Comparison of ENCODE assay signal across 23 cellular contexts in genomic region chr19:46241676-46242075, GRCh38. TPM values are rescaled to one million over a fixed set of nuclear protein-coding genes. Genes with fewer than 3 reads are reported as not detected.
DNase-seq lines count a peak whose midpoint lies in the region; ATAC-seq and FAIRE-seq lines count a peak whose summit lies in the region.
"Had no signal": no experiment of that assay in that cellular context is flagged by ENCODE, and none has a peak within 500 bp of the region (broad histone marks: within the 10 kb centered on the region; RNA-seq: fewer than 3 reads in every experiment).

No MANE protein-coding gene starts in this region.

- peaks cover 57% of the 10 kb centered on the region for H3K27me3 Mint-ChIP-seq in activated CD4-positive, alpha-beta T cell treated with anti-CD3 and anti-CD28 coated beads, Interleukin-2, amount 10 ng/mL, durations not matched to agents 7 days and 5 days

- no peak for ATAC-seq in GM21737 (IDR thresholded peaks at IDR 0.05; ENCODE audit: unreplicated experiment)
- ATAC-seq: GM23338, Right ventricle myocardium inferior had no signal

- CTCF ChIA-PET in activated CD4-positive, alpha-beta T cell treated with anti-CD3 and anti-CD28 coated beads, Interleukin-2, amount 10 ng/mL, durations not matched to agents 7 days and 5 days (lab: Charles Lee) = interaction anchor here (2.4 kb wide), 1 partner anchor 13 kb away, joined by 5 read pairs; no protein-coding TSS in a partner anchor

- peak overlapping the region; percentile 41 for H3K27ac ChIP-seq in mesodermal cell (ENCODE audit: low read depth, low read length, severe bottlenecking)
- no peak overlapping the region for H3K27ac ChIP-seq in small intestine (ENCODE audit: low read depth in 1 of 2, low read length in 1 of 2)

- WGBS in mesodermal cell (ENCODE audit: insufficient coverage in 2 of 2), 2 experiments = 54 to 86% methylated on average over 1 of the region's 4 CpGs
- WGBS in small intestine, 3 donors = 5 to 26% (median 14%) methylated on average over 4 of the region's 4 CpGs

- POLR2A ChIA-PET in activated CD4-positive, alpha-beta T cell treated with anti-CD3 and anti-CD28 coated beads, Interleukin-2, amount 10 ng/mL, durations not matched to agents 7 days and 5 days (lab: Charles Lee) = no interaction called here

- no peak for FAIRE-seq in small intestine (lab: Jason Lieb, UNC)
- FAIRE-seq: A204.1, G401.6, GM12892, HTR-8/SVneo had no signal

- no peaks in the 10 kb centered on the region for H3K36me3 ChIP-seq in mesodermal cell (ENCODE audit: control insufficient read depth, insufficient read depth, low read length)
- no peaks in the 10 kb centered on the region for H3K36me3 ChIP-seq in small intestine (ENCODE audit: control insufficient read depth in 2 of 2, insufficient read depth in 2 of 2, low read length in 2 of 2)
- H3K36me3 ChIP-seq: BE2C had no signal

- no peaks in the 10 kb centered on the region for H3K4me1 Mint-ChIP-seq in activated CD4-positive, alpha-beta T cell treated with anti-CD3 and anti-CD28 coated beads, Interleukin-2, amount 10 ng/mL, durations not matched to agents 7 days and 5 days

- no peak overlapping the region for H3K4me3 Mint-ChIP-seq in activated CD4-positive, alpha-beta T cell treated with anti-CD3 and anti-CD28 coated beads, Interleukin-2, amount 10 ng/mL, durations not matched to agents 7 days and 5 days
- H3K4me3 Mint-ChIP-seq: GM23338 had no signal

- no peaks in the 10 kb centered on the region for H3K9me3 ChIP-seq in mesodermal cell (ENCODE audit: control insufficient read depth, low read length)
- no peaks in the 10 kb centered on the region for H3K9me3 ChIP-seq in small intestine (ENCODE audit: control insufficient read depth, low read depth)
- H3K9me3 ChIP-seq: BE2C had no signal

- no peaks in the 10 kb centered on the region for H3K9me3 Mint-ChIP-seq in activated CD4-positive, alpha-beta T cell treated with anti-CD3 and anti-CD28 coated beads, Interleukin-2, amount 10 ng/mL, durations not matched to agents 7 days and 5 days
- H3K9me3 Mint-ChIP-seq: GM23338 had no signal

- DNase-seq in NCI-H2196 (lab: John Stamatoyannopoulos, UW; ENCODE audit: unreplicated experiment) (peak; percentile 28), NCI-H2196 treated with DMSO at 0.1 percent for 48 hours (lab: John Stamatoyannopoulos, UW; ENCODE audit: unreplicated experiment) (no peak), NCI-H82 treated with DMSO at 0.1 percent for 48 hours (lab: John Stamatoyannopoulos, UW; ENCODE audit: unreplicated experiment) (peak; percentile 83), small intestine (peak; percentile 13), Ammon's horn (ENCODE audit: low spot score) (no peak)
- no peak for DNase-seq in activated CD4-positive, alpha-beta T cell treated with anti-CD3 and anti-CD28 coated beads, Interleukin-2, amount 10 ng/mL, durations not matched to agents 7 days and 5 days
- DNase-seq: BE2C, HCEC 1CT, IMR-90, NCI-H1105, NCI-H146, NCI-H2081, NCI-H2227 treated with DMSO at 0.1 percent for 48 hours, NCI-H510A had no signal

- no peaks in the 10 kb centered on the region for H3K36me3 Mint-ChIP-seq in activated CD4-positive, alpha-beta T cell treated with anti-CD3 and anti-CD28 coated beads, Interleukin-2, amount 10 ng/mL, durations not matched to agents 7 days and 5 days (ENCODE audit: low read depth)

- H3K4me3 ChIP-seq in mesodermal cell (ENCODE audit: extremely low read depth, insufficient read depth, low read length, poor library complexity, severe bottlenecking) (no peak overlapping the region), small intestine (ENCODE audit: low read depth in 1 of 2, low read length in 2 of 2) (no peak overlapping the region)
- H3K4me3 ChIP-seq: GM23338 had no signal

- no peaks in the 10 kb centered on the region for H3K27me3 ChIP-seq in small intestine (ENCODE audit: control insufficient read depth in 2 of 2, insufficient read depth in 2 of 2, low read length in 2 of 2)

- no peak overlapping the region for H3K27ac Mint-ChIP-seq in activated CD4-positive, alpha-beta T cell treated with anti-CD3 and anti-CD28 coated beads, Interleukin-2, amount 10 ng/mL, durations not matched to agents 7 days and 5 days
- H3K27ac Mint-ChIP-seq: GM23338 had no signal

- no peaks in the 10 kb centered on the region for H3K4me1 ChIP-seq in mesodermal cell (ENCODE audit: control insufficient read depth, insufficient read depth, low read length, poor library complexity, severe bottlenecking)
- no peaks in the 10 kb centered on the region for H3K4me1 ChIP-seq in small intestine (ENCODE audit: control insufficient read depth in 2 of 2, insufficient read depth in 1 of 2, low read depth in 1 of 2, low read length in 1 of 2)
- H3K4me1 ChIP-seq: BE2C had no signal

RNA-seq across cellular contexts. Expression of gene IGFL1, which starts 12.1 kb away (rescaled TPM):
- polyA plus RNA-seq in mesodermal cell (2013, experiment 1 of 2) = not detected
- not detected for polyA plus RNA-seq in mesodermal cell (2013, experiment 2 of 2)
- polyA plus RNA-seq in small intestine = not detected
- not detected for total RNA-seq in activated CD4-positive, alpha-beta T cell treated with anti-CD3 and anti-CD28 coated beads, Interleukin-2, amount 10 ng/mL, durations not matched to agents 7 days and 5 days
- total RNA-seq: Daoy, GM23338, IMR-90, Right ventricle myocardium inferior had no signal
- polyA plus RNA-seq: GM23338, IMR-90 had no signal

RNA-seq across cellular contexts. Expression of gene HIF3A, which starts 55.2 kb away (rescaled TPM):
- polyA plus RNA-seq in mesodermal cell (2013, experiment 1 of 2) = 16.6 TPM
- polyA plus RNA-seq in mesodermal cell (2013, experiment 2 of 2) = 14.9 TPM
- 10 to 100 TPM in 1 of 3 donors, 1 to 10 TPM in 1, under 1 TPM in 1; 0.89 to 27.9 (median 4.1) TPM for polyA plus RNA-seq in small intestine
- not detected for total RNA-seq in activated CD4-positive, alpha-beta T cell treated with anti-CD3 and anti-CD28 coated beads, Interleukin-2, amount 10 ng/mL, durations not matched to agents 7 days and 5 days
- total RNA-seq: Daoy, IMR-90 had no signal

Comparison
In these comparisons a context has a peak if more than half of its experiments do, and no peak if none do; other contexts are left out.
1. DNase-seq: peak in NCI-H2196 (single experiment), NCI-H82 treated with DMSO at 0.1 percent for 48 hours (single experiment) and small intestine (single experiment); none in NCI-H2196 treated with DMSO at 0.1 percent for 48 hours (single experiment), activated CD4-positive, alpha-beta T cell treated with anti-CD3 and anti-CD28 coated beads, Interleukin-2, amount 10 ng/mL, durations not matched to agents 7 days and 5 days (single experiment) and Ammon's horn (single experiment).